ENCODE assay signal across 7 cellular contexts in the genomic region with DNA sequence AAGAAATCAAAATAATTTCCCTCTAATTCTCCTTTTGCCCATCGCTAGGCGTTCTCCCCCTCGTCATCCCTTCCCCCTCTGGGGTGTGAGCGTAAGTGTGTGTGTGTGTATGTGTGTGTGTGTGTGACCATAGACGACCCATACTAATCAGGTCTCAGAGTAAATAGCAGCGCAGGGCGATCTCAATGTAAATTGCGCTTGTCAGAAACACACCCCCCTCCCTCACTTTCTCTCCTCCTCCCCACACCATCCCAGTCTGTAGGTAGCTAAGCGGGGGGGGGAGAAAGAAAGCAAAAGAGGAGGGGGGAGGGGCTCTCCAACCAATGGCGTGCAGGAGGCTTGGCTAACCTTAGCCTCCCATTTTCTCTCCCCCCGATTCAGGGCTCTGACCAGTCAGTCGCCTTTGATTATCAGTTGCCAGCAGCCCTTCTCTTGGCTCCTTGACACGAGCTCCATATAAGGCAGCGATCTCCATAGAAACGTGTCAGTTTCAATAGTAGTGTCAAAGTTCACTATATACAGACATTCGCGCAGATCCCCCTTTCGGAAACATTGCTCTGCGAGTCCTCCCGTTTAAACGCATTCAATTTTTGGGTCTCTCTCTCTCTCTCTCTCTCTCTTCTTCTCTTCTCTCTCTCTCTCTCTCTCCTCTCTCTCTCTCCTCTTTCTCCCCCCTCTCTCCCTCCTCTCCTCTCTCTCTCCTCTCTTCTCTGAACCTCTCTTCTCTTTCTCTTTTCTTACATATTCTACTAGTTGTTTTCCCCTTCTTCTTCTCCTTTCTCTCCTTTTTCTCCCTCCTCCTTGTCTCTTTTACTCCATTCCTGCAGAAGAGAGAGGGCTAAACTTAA. TPM values are rescaled to one million over a fixed set of nuclear protein-coding genes. Genes with fewer than 3 reads are reported as not detected.
DNase-seq lines count a peak whose midpoint lies in the region; TF ChIP-seq lines count a peak whose summit lies in the region.

Gene NR2F1 (plus strand): TSS at position 546 of the 848 bp plus-strand sequence. CDS start 1,802 bp downstream, outside the sequence.

- H2BK5ac ChIP-seq in mesenchymal stem cell (ENCODE audit: low read depth, low read length, poor library complexity, severe bottlenecking) = peak within 1 kb of the TSS; percentile 20

- no peak within 1 kb of the TSS for H2AFZ ChIP-seq in mesenchymal stem cell (ENCODE audit: low read depth, low read length)

- peak within 1 kb of the TSS; percentile 99 for H2BK120ac ChIP-seq in mesenchymal stem cell (ENCODE audit: low read depth, low read length)

- peak within 1 kb of the TSS; percentile 98 for H3K4me2 ChIP-seq in mesenchymal stem cell (ENCODE audit: low read length, poor library complexity, severe bottlenecking)

- H4K91ac ChIP-seq in mesenchymal stem cell (ENCODE audit: low read length) = peak within 1 kb of the TSS; percentile 84

- H3K27me3 ChIP-seq in dorsolateral prefrontal cortex = peaks cover 0 to 7% (median 0%) of the 10 kb centered on the region in 45 donors
- H3K27me3 ChIP-seq in mesenchymal stem cell (ENCODE audit: control insufficient read depth in 1 of 2, insufficient read depth in 1 of 2, low read length in 2 of 2) = peaks cover 0 to 12% of the 10 kb centered on the region in 2 experiments

- H3K4me1 ChIP-seq in mesenchymal stem cell (ENCODE audit: control insufficient read depth, insufficient read depth, low read depth, low read length) = peaks cover 22% of the 10 kb centered on the region

- H3K23ac ChIP-seq in mesenchymal stem cell (ENCODE audit: low read length in 2 of 2) = peak within 1 kb of the TSS in 1 of 2 experiments; percentile 89

- H3K4me3 ChIP-seq in LNCaP clone FGC (ENCODE audit: low read depth, low read length) (peak within 1 kb of the TSS; percentile 41), dorsolateral prefrontal cortex (peak within 1 kb of the TSS; percentile 47 to 86 (median 72)), mesenchymal stem cell (ENCODE audit: insufficient read depth in 1 of 2, low read depth in 1 of 2, low read length in 2 of 2) (peak within 1 kb of the TSS; percentile 72 to 95)

- no peak within 1 kb of the TSS for H2AK5ac ChIP-seq in mesenchymal stem cell (ENCODE audit: low read length, severe bottlenecking)

- under 1% methylated on average over 12 of the region's 21 CpGs for WGBS in mesenchymal stem cell

- H2BK12ac ChIP-seq in mesenchymal stem cell (ENCODE audit: low read length in 2 of 2) = peak within 1 kb of the TSS in 1 of 2 experiments; percentile 77

- peak within 1 kb of the TSS; percentile 19 for H4K8ac ChIP-seq in mesenchymal stem cell (ENCODE audit: low read length)

- TF ChIP-seq CTCF in LNCaP clone FGC (IDR thresholded peaks at IDR 0.05; ENCODE audit: control insufficient read depth, extremely low read depth, insufficient read depth) (no peak), dorsolateral prefrontal cortex (IDR thresholded peaks at IDR 0.05 in 54 of 56, conservative IDR thresholded peaks at IDR 0.05 in 2 of 56; ENCODE audit: low read depth in 1 of 56, partially characterized antibody in 56 of 56) (no peak)

- H3K9ac ChIP-seq in mesenchymal stem cell (ENCODE audit: low read length) = peak within 1 kb of the TSS; percentile 89

- intact Hi-C loops in dorsolateral prefrontal cortex (cut with DNase I) = loop anchor here (5.0 to 10.0 kb wide), 5 partner anchors 39 to 898 kb away; no protein-coding TSS in a partner anchor

- H3K4ac ChIP-seq in mesenchymal stem cell (ENCODE audit: low read depth in 1 of 2, low read length in 2 of 2) = peak within 1 kb of the TSS; percentile 95 to 99

- peaks cover 0 to under 1% of the 10 kb centered on the region in 2 experiments for H3K36me3 ChIP-seq in mesenchymal stem cell (ENCODE audit: control insufficient read depth in 1 of 2, insufficient read depth in 2 of 2, low read depth in 1 of 2, low read length in 2 of 2)

- H3K79me1 ChIP-seq in mesenchymal stem cell (replicated peaks; ENCODE audit: low read length, poor library complexity, severe bottlenecking) = peaks cover 6% of the 10 kb centered on the region

- peak within 1 kb of the TSS; percentile 97 to 98 for H3K18ac ChIP-seq in mesenchymal stem cell (ENCODE audit: low read depth in 1 of 2, low read length in 2 of 2)

- H2BK15ac ChIP-seq in mesenchymal stem cell (ENCODE audit: low read depth, poor library complexity, severe bottlenecking) = peak within 1 kb of the TSS; percentile 97

- DNase-seq in GM04504 (ENCODE audit: low read depth) (peak; percentile 84), LNCaP clone FGC (ENCODE audit: low read depth) (no peak), RPMI8226 (peak; percentile 69), dorsolateral prefrontal cortex (peak in 5 of 10 donors; percentile 60 to 88 (median 69)), mesenchymal stem cell (peak; percentile 100), ureter (ENCODE audit: low spot score) (peak; percentile 85)
- no peak for DNase-seq in stimulated activated CD4-positive, alpha-beta T cell treated with anti-CD3 and anti-CD28 coated beads, Interleukin-2, amount 100 ng/mL, for 48 hours

- H3K9me3 ChIP-seq in mesenchymal stem cell (ENCODE audit: control insufficient read depth, low read length) = no peaks in the 10 kb centered on the region

- peak within 1 kb of the TSS in 58 of 59 donors; percentile 60 to 95 (median 88) for H3K27ac ChIP-seq in dorsolateral prefrontal cortex
- H3K27ac ChIP-seq in mesenchymal stem cell (ENCODE audit: low read length, poor library complexity, severe bottlenecking) = peak within 1 kb of the TSS; percentile 51

- peak within 1 kb of the TSS; percentile 82 to 99 for H3K14ac ChIP-seq in mesenchymal stem cell (ENCODE audit: low read length in 2 of 2)

RNA-seq across cellular contexts. Expression of gene NR2F1, which starts in this region (rescaled TPM):
- total RNA-seq in dorsolateral prefrontal cortex = 100 to 1,000 TPM in 56 of 120 experiments, 10 to 100 TPM in 64; 46.1 to 145 (median 98.5) TPM
- polyA plus RNA-seq in mesenchymal stem cell (2013, experiment 1 of 2) = 206 TPM
- polyA plus RNA-seq in mesenchymal stem cell (2013, experiment 2 of 2) = 191 TPM
- 64.4 TPM for total RNA-seq in ureter

Comparison
In these comparisons a context has a peak if more than half of its experiments do, and no peak if none do; other contexts are left out.
1. DNase-seq: peak in GM04504 (single experiment), RPMI8226 (single experiment), mesenchymal stem cell (single experiment) and ureter (single experiment); none in LNCaP clone FGC (single experiment) and stimulated activated CD4-positive, alpha-beta T cell treated with anti-CD3 and anti-CD28 coated beads, Interleukin-2, amount 100 ng/mL, for 48 hours (0 of 2).
2. Peak in every context shown above with its lines, with median percentiles within 50 percentile points of each other: H3K4me3 ChIP-seq.